ENCODE assay signal across 8 cellular contexts in the genomic region with DNA sequence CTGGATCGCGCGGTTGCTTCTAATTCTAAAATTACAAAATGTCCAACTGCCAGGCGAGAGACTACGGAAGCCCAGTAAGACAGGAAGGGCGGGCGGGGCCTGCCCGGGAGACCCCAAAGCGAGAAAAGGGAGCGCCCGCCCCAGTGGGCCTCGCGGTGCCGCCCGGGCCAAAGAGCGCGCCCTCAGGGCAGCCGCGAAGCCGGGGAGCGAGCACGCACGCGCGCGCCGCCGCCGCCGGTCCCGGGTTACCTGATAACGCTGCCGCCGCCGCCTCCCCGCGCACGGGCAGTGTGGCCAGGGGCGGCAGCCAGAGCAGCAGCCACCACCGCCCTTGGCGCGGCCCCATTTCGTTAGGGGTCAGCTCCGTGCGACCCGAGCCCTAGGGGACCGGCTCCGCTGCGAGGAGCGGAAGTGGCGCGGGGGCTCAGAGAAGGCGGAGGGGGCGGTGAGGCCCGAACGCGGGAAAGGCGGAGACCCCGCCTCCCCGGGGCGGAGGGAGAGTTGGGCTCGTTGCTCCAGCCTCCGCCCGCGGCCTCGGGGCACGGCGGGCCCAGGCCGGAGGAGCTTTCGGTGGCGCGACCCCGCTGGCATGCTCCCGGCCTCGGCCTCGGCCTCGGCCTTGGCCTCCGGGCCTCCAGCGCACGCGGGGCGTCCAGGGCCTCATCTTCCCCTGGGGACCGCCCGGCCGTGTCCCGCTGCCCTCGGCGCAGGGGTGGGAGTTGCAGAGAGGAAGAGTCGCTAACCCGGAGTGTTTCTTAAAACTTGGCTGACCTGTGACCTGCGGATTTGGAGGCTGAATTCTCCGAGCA. TPM values are rescaled to one million over a fixed set of nuclear protein-coding genes. Genes with fewer than 3 reads are reported as not detected.
DNase-seq lines count a peak whose midpoint lies in the region; ATAC-seq and TF ChIP-seq lines count a peak whose summit lies in the region.

A gene with protein sequence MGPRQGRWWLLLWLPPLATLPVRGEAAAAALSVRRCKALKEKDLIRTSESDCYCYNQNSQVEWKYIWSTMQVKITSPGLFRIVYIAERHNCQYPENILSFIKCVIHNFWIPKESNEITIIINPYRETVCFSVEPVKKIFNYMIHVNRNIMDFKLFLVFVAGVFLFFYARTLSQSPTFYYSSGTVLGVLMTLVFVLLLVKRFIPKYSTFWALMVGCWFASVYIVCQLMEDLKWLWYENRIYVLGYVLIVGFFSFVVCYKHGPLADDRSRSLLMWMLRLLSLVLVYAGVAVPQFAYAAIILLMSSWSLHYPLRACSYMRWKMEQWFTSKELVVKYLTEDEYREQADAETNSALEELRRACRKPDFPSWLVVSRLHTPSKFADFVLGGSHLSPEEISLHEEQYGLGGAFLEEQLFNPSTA (minus strand): TSS at position 413 of the 809 bp plus-strand sequence. CDS start 67 bp downstream, at position 346.

- no peaks in the 10 kb centered on the region for H3K27me3 ChIP-seq in GM23248 (replicated peaks; ENCODE audit: insufficient read depth)
- H3K27me3 ChIP-seq in Karpas-422 (ENCODE audit: low read length): no peaks in the 10 kb centered on the region
- H3K27me3 ChIP-seq in tibial nerve: no peaks in the 10 kb centered on the region

- H3K4me1 ChIP-seq in GM23248 (ENCODE audit: insufficient read depth): peaks cover 17% of the 10 kb centered on the region
- H3K4me1 ChIP-seq in Karpas-422 (ENCODE audit: low read length): peaks cover 58% of the 10 kb centered on the region
- peaks cover 0 to 28% (median 18%) of the 10 kb centered on the region in 4 donors for H3K4me1 ChIP-seq in tibial nerve

- H3K4me1 Mint-ChIP-seq in osteocyte (ENCODE audit: unreplicated experiment): peaks cover 54% of the 10 kb centered on the region

- in situ Hi-C loops in GM23248 (cut with MboI): no loop called here

- H3K4me3 ChIP-seq in GM23248: peak within 1 kb of the TSS; percentile 86
- H3K4me3 ChIP-seq in Karpas-422 (ENCODE audit: low read length): peak within 1 kb of the TSS; percentile 77
- peak within 1 kb of the TSS; percentile 48 to 87 (median 80) for H3K4me3 ChIP-seq in tibial nerve

- intact Hi-C loops in head of caudate nucleus (cut with DNase I): loop anchor here (2.0 kb wide), 1 partner anchor 114 kb away; the partner anchor contains the start of gene NAB1

- TF ChIP-seq EP300 in tibial nerve (IDR thresholded peaks at IDR 0.05): peak in 1 of 2 donors; percentile 77

- H3K36me3 Mint-ChIP-seq in osteocyte (ENCODE audit: unreplicated experiment): peaks cover 16% of the 10 kb centered on the region

- H3K36me3 ChIP-seq in GM23248 (ENCODE audit: low read depth) (no peaks in the 10 kb centered on the region), Karpas-422 (ENCODE audit: insufficient read depth, low read length) (peaks cover 8% of the 10 kb centered on the region; the same call in 1 of the 2 replicates), tibial nerve (no peaks in the 10 kb centered on the region)

- ATAC-seq in SK-N-SH treated with all-trans-retinoic acid at 6 μM for 48 hours: peak; percentile 91

- H4K20me1 ChIP-seq in GM23248 (ENCODE audit: insufficient read depth): no peaks in the 10 kb centered on the region
- no peaks in the 10 kb centered on the region for H4K20me1 ChIP-seq in Karpas-422 (ENCODE audit: insufficient read depth, low read depth, low read length)

- peaks cover 9% of the 10 kb centered on the region for H3K9me3 Mint-ChIP-seq in osteocyte (ENCODE audit: unreplicated experiment)

- TF ChIP-seq CTCF in osteocyte (IDR thresholded peaks at IDR 0.05) (no peak), tibial nerve (IDR thresholded peaks at IDR 0.05) (peak in 2 of 5 experiments; percentile 25 to 35)

- H3K9ac ChIP-seq in GM23248 (peak within 1 kb of the TSS; percentile 91), Karpas-422 (ENCODE audit: low read length) (peak within 1 kb of the TSS; percentile 89)

- H3F3A ChIP-seq in GM23248 (ENCODE audit: insufficient read depth): peaks cover 22% of the 10 kb centered on the region

- H2AFZ ChIP-seq in GM23248 (peak within 1 kb of the TSS; percentile 99), Karpas-422 (ENCODE audit: low read length) (peak within 1 kb of the TSS; percentile 72)

- H3K9me2 ChIP-seq in GM23248 (ENCODE audit: insufficient read depth) (no peaks in the 10 kb centered on the region), Karpas-422 (replicated peaks; ENCODE audit: insufficient read depth, low read length) (no peaks in the 10 kb centered on the region)

- DNase-seq in ELR (ENCODE audit: low read depth): peak; percentile 89
- DNase-seq in GM23248: peak; percentile 80
- DNase-seq in Karpas-422: peak; percentile 94
- DNase-seq in activated naive CD4-positive, alpha-beta T cell treated with anti-CD3 and anti-CD28 coated beads, Interleukin-2, amount 50 U/mL, for 16 hours: peak; percentile 83
- peak; percentile 28 to 91 (median 78) for DNase-seq in head of caudate nucleus
- DNase-seq in osteocyte (ENCODE audit: extremely low spot score, unreplicated experiment): peak; percentile 91
- DNase-seq in tibial nerve (ENCODE audit: low spot score in 2 of 2): peak; percentile 50 to 55

- H3K9me3 ChIP-seq in GM23248 (ENCODE audit: low read depth) (no peaks in the 10 kb centered on the region), Karpas-422 (ENCODE audit: low read length) (peaks cover 7% of the 10 kb centered on the region; the same call in 1 of the 2 replicates), tibial nerve (peaks cover 0 to 26% (median 6%) of the 10 kb centered on the region in 4 donors)

- no peaks in the 10 kb centered on the region for H3K27me3 Mint-ChIP-seq in osteocyte (ENCODE audit: unreplicated experiment)

- H3K4me2 ChIP-seq in GM23248 (ENCODE audit: unreplicated experiment) (peak within 1 kb of the TSS; percentile 96), Karpas-422 (ENCODE audit: low read depth, low read length, poor library complexity, severe bottlenecking) (peak within 1 kb of the TSS; percentile 89)

- no peaks in the 10 kb centered on the region for H3K79me2 ChIP-seq in GM23248 (ENCODE audit: insufficient read depth)
- H3K79me2 ChIP-seq in Karpas-422 (ENCODE audit: low read length): peaks cover 17% of the 10 kb centered on the region

- H3K27ac Mint-ChIP-seq in osteocyte (ENCODE audit: unreplicated experiment): peak within 1 kb of the TSS; percentile 99

- H3K4me3 Mint-ChIP-seq in osteocyte (ENCODE audit: unreplicated experiment): peak within 1 kb of the TSS; percentile 88

- TF ChIP-seq POLR2A in tibial nerve (IDR thresholded peaks at IDR 0.05): peak; percentile 9 to 59

- 1 to 3% methylated on average over 42 to 46 of the region's 92 CpGs for WGBS in GM23248 (ENCODE audit: low coverage in 1 of 2, low lambda C conversion rate in 2 of 2, missing lambda C conversion rate in 2 of 2), 2 experiments
- 1% methylated on average over 20 to 42 of the region's 92 CpGs for WGBS in tibial nerve, 2 donors

- H3K27ac ChIP-seq in GM23248: peak within 1 kb of the TSS; percentile 37
- peak within 1 kb of the TSS; percentile 81 for H3K27ac ChIP-seq in Karpas-422 (ENCODE audit: low read length)
- H3K27ac ChIP-seq in tibial nerve: peak within 1 kb of the TSS; percentile 94 to 98 (median 96)

TF ChIP-seq in SK-N-SH treated with all-trans-retinoic acid at 6 μM for 48 hours, 23 proteins besides CTCF, POLR2A, EP300 and RAD21 (continues in another document):
- no peak for TF ChIP-seq ARNTL (CRISPR knock-in tag; IDR thresholded peaks at IDR 0.05; ENCODE audit: borderline replicate concordance, low read depth)
- no peak for TF ChIP-seq ZFP30 (CRISPR knock-in tag; IDR thresholded peaks at IDR 0.05)
- TF ChIP-seq GLIS3 (CRISPR knock-in tag; IDR thresholded peaks at IDR 0.05): no peak; the same call in 1 of the 2 replicates
- TF ChIP-seq, protein P1, sequence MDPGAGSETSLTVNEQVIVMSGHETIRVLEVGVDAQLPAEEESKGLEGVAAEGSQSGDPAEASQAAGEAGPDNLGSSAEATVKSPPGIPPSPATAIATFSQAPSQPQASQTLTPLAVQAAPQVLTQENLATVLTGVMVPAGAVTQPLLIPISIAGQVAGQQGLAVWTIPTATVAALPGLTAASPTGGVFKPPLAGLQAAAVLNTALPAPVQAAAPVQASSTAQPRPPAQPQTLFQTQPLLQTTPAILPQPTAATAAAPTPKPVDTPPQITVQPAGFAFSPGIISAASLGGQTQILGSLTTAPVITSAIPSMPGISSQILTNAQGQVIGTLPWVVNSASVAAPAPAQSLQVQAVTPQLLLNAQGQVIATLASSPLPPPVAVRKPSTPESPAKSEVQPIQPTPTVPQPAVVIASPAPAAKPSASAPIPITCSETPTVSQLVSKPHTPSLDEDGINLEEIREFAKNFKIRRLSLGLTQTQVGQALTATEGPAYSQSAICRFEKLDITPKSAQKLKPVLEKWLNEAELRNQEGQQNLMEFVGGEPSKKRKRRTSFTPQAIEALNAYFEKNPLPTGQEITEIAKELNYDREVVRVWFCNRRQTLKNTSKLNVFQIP (CRISPR knock-in tag; IDR thresholded peaks at IDR 0.05; ENCODE audit: borderline replicate concordance, low read depth): no peak
- TF ChIP-seq, protein P2, sequence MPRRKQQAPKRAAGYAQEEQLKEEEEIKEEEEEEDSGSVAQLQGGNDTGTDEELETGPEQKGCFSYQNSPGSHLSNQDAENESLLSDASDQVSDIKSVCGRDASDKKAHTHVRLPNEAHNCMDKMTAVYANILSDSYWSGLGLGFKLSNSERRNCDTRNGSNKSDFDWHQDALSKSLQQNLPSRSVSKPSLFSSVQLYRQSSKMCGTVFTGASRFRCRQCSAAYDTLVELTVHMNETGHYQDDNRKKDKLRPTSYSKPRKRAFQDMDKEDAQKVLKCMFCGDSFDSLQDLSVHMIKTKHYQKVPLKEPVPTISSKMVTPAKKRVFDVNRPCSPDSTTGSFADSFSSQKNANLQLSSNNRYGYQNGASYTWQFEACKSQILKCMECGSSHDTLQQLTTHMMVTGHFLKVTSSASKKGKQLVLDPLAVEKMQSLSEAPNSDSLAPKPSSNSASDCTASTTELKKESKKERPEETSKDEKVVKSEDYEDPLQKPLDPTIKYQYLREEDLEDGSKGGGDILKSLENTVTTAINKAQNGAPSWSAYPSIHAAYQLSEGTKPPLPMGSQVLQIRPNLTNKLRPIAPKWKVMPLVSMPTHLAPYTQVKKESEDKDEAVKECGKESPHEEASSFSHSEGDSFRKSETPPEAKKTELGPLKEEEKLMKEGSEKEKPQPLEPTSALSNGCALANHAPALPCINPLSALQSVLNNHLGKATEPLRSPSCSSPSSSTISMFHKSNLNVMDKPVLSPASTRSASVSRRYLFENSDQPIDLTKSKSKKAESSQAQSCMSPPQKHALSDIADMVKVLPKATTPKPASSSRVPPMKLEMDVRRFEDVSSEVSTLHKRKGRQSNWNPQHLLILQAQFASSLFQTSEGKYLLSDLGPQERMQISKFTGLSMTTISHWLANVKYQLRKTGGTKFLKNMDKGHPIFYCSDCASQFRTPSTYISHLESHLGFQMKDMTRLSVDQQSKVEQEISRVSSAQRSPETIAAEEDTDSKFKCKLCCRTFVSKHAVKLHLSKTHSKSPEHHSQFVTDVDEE (CRISPR knock-in tag; IDR thresholded peaks at IDR 0.05): 0 out of 2 replicates have a peak, but pooled peaks have one; percentile 24
- no peak for TF ChIP-seq ESRRG (CRISPR knock-in tag; IDR thresholded peaks at IDR 0.05)

RNA-seq across cellular contexts. Expression of the gene that starts here (rescaled TPM):
- total RNA-seq in GM23248 (2014; rRNA removed; shearing (Covaris generic)): 1.0 and 2.7 TPM in 2 replicates
- polyA plus RNA-seq in GM23248 (2016; fragmentation: Nextera tagmentation; extraction: Ambion mirVana): 3.8 and 4.8 TPM in 2 replicates
- total RNA-seq in Karpas-422 (2014; rRNA removed; shearing (Covaris generic); ENCODE audit: low replicate concordance): 10.6 and 11.1 TPM in 2 replicates
- 11.7 and 11.9 TPM in 2 replicates for total RNA-seq in osteocyte
- 1 to 10 TPM; 1.8 to 7.2 (median 3.1) TPM for total RNA-seq in tibial nerve

Comparison
In these comparisons a context has a peak if more than half of its experiments do, and no peak if none do; other contexts are left out.
1. Peak in every context shown above with its lines: DNase-seq, ATAC-seq, H3K4me3 ChIP-seq and H3K27ac ChIP-seq.
2. H3K27ac ChIP-seq: peak in every context shown above with its lines; median percentile 96 in tibial nerve; 81 in Karpas-422; 37 in GM23248.